Comparison of ENCODE assay signal across 1 cellular context in the genomic region with DNA sequence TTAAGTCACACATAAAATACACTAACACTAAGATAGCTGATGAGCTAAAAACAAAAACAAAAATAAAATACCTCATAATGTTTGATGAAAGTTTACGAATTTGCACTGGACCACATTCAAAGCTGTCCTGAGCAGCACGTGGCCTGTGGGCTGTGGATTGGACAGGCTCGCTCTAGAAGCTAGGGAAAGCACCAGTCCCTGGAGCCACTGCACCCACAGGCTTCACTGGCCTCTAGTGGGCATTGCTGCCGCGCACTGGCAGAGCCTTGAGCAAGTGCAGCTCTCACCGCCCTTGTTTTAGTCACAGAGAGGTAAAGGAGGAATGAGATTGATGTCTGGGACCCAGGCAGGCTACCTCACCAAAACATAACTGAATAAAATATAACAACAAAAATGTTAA.
TF ChIP-seq lines count a peak whose summit lies in the region.

No MANE protein-coding gene starts in this region.

TF ChIP-seq in WTC11, 78 proteins besides CTCF, POLR2A, EP300 and RAD21 (continued from another document):
- TF ChIP-seq, protein P1, sequence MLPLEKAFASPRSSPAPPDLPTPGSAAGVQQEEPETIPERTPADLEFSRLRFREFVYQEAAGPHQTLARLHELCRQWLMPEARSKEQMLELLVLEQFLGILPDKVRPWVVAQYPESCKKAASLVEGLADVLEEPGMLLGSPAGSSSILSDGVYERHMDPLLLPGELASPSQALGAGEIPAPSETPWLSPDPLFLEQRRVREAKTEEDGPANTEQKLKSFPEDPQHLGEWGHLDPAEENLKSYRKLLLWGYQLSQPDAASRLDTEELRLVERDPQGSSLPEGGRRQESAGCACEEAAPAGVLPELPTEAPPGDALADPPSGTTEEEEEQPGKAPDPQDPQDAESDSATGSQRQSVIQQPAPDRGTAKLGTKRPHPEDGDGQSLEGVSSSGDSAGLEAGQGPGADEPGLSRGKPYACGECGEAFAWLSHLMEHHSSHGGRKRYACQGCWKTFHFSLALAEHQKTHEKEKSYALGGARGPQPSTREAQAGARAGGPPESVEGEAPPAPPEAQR (CRISPR knock-in tag; IDR thresholded peaks at IDR 0.05): no peak
- TF ChIP-seq NR2C2 (CRISPR knock-in tag; IDR thresholded peaks at IDR 0.05): no peak
- TF ChIP-seq NR1H2 (CRISPR knock-in tag; IDR thresholded peaks at IDR 0.05): no peak
- no peak for TF ChIP-seq NFE2L1 (CRISPR knock-in tag; IDR thresholded peaks at IDR 0.05)
- no peak for TF ChIP-seq ZNF416 (CRISPR knock-in tag; IDR thresholded peaks at IDR 0.05)
